1 cellular context compared by ENCODE assay signal in genomic region chr15:41789662-41790061, GRCh38.
TF ChIP-seq lines count a peak whose summit lies in the region.

No MANE protein-coding gene starts in this region.

TF ChIP-seq in HCT116, 20 proteins besides CTCF, POLR2A, EP300 and RAD21 (continued from another document):
- TF ChIP-seq TCF7L2 (IDR thresholded peaks at IDR 0.05; ENCODE audit: borderline replicate concordance, extremely low read depth, insufficient read depth, insufficient read length), result no peak
- TF ChIP-seq JUND (IDR thresholded peaks at IDR 0.05), result no peak
- TF ChIP-seq MAX (IDR thresholded peaks at IDR 0.05), result no peak
- no peak for TF ChIP-seq CEBPB (IDR thresholded peaks at IDR 0.05; ENCODE audit: low read depth)
- no peak for TF ChIP-seq ELF1 (IDR thresholded peaks at IDR 0.05; ENCODE audit: borderline replicate concordance, low read depth)
- TF ChIP-seq ATF3 (IDR thresholded peaks at IDR 0.05), result no peak
TF ChIP-seq in HCT116: peak in this region for 0.
